Comparison of ENCODE assay signal across 21 cellular contexts in the genomic region with DNA sequence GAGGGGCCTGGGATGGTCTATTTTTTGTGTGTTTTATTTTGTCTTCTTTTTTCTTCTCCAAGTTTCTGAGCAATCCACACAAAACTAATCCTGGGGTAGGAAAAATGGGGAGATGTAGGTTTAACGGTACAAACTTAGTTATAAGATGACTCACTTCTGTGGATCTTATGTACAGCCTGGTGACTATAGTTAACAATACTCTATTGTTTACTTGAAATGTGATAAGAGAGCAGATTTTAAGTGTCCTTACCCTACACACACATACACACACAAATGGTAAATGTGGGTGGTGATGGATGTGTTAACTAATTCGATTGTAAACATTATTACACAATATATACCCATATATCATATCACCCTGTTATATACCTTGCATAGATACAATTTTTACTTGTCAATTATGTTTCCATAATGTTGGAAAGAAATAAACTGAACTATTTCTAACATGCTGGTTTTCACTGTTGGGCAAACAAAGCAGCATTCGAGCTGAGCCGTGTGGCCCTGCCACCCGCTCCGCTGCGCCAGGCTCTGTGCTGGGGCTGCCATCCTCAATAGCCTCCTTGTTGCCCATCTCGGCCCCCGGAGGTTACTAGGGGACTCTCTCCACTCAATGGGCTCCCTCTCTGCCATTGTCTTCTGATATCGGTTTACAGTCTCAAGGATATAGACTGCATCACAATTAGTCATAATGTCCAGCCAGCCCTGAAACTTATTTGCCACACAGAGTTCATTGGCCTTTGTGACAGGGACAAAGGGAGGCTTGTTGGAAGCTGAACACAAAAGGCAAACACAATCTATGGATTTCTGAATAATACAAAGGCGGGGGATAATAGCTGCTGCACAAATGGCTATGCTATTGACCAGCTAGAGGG.
DNase-seq lines count a peak whose midpoint lies in the region; ATAC-seq, FAIRE-seq and TF ChIP-seq lines count a peak whose summit lies in the region.
"Had no signal": no experiment of that assay in that cellular context is flagged by ENCODE, and none has a peak within 500 bp of the region (broad histone marks: within the 10 kb centered on the region; RNA-seq: fewer than 3 reads in every experiment).

No MANE protein-coding gene starts in this region.

- no peak overlapping the region for H4K91ac ChIP-seq in mesenchymal stem cell (ENCODE audit: low read length)

- H3K27me3 Mint-ChIP-seq in endodermal cell (ENCODE audit: insufficient read depth) (peaks cover 33% of the 10 kb centered on the region), neural progenitor cell (ENCODE audit: insufficient read depth, low read depth) (peaks cover 3% of the 10 kb centered on the region)

- H3K4me2 ChIP-seq in HepG2 (ENCODE audit: low read depth, low read length) (no peak overlapping the region), neural progenitor cell (peak overlapping the region; percentile 22), mesenchymal stem cell (ENCODE audit: low read length, poor library complexity, severe bottlenecking) (no peak overlapping the region), OCI-LY7 (ENCODE audit: low read length) (no peak overlapping the region)

- no peak overlapping the region for H3K9ac ChIP-seq in HepG2 (ENCODE audit: insufficient read depth, low read depth, low read length)
- H3K9ac ChIP-seq in endodermal cell (ENCODE audit: extremely low read depth, low read length, poor library complexity, severe bottlenecking) = no peak overlapping the region
- no peak overlapping the region for H3K9ac ChIP-seq in neural progenitor cell
- H3K9ac ChIP-seq in mesenchymal stem cell (ENCODE audit: low read length) = no peak overlapping the region

- H3K79me2 ChIP-seq in HepG2 (ENCODE audit: insufficient read depth, low read length) (no peaks in the 10 kb centered on the region), neural progenitor cell (ENCODE audit: low read depth) (no peaks in the 10 kb centered on the region), OCI-LY7 (ENCODE audit: insufficient read depth, low read depth, low read length) (no peaks in the 10 kb centered on the region)

- no peaks in the 10 kb centered on the region for H3F3A ChIP-seq in neural progenitor cell (ENCODE audit: low read depth)

- 46% methylated on average over 11 of the region's 11 CpGs for WGBS in HepG2 (ENCODE audit: low lambda C conversion rate)
- WGBS in right lobe of liver (ENCODE audit: insufficient coverage, low coverage, low lambda C conversion rate, missing lambda C conversion rate) = 90% methylated on average over 9 of the region's 11 CpGs
- WGBS in endodermal cell (ENCODE audit: insufficient coverage in 1 of 2, insufficient read length in 1 of 2), 2 experiments = 91 to 92% methylated on average over 9 to 10 of the region's 11 CpGs
- WGBS in mesenchymal stem cell = 98% methylated on average over 8 of the region's 11 CpGs

- H3K14ac ChIP-seq in mesenchymal stem cell (ENCODE audit: low read length in 2 of 2) = no peak overlapping the region

- FAIRE-seq in HepG2 (lab: Jason Lieb, UNC) = no peak
- FAIRE-seq: islet of Langerhans had no signal

- H3K4me3 ChIP-seq in HepG2 (replicated peaks in 1 of 3; ENCODE audit: insufficient read depth in 1 of 3, low read depth in 2 of 3, low read length in 3 of 3) = no peak overlapping the region
- no peak overlapping the region for H3K4me3 ChIP-seq in right lobe of liver
- H3K4me3 ChIP-seq in endodermal cell (ENCODE audit: low read length) = no peak overlapping the region
- H3K4me3 ChIP-seq in neural progenitor cell = no peak overlapping the region
- H3K4me3 ChIP-seq in mesenchymal stem cell (ENCODE audit: insufficient read depth in 1 of 2, low read depth in 1 of 2, low read length in 2 of 2) = no peak overlapping the region
- no peak overlapping the region for H3K4me3 ChIP-seq in OCI-LY7 (ENCODE audit: low read depth, low read length, poor library complexity, severe bottlenecking)
- H3K4me3 ChIP-seq: lung, prostate gland, spleen, uterus had no signal

- H2BK15ac ChIP-seq in mesenchymal stem cell (ENCODE audit: low read depth, poor library complexity, severe bottlenecking) = no peak overlapping the region

- H4K8ac ChIP-seq in mesenchymal stem cell (ENCODE audit: low read length) = no peak overlapping the region

- ATAC-seq in HepG2 = no peak
- ATAC-seq in right lobe of liver = no peak
- ATAC-seq: T-helper 17 cell had no signal

- no peak for TF ChIP-seq RAD21 in HepG2 (CRISPR knock-in tag; IDR thresholded peaks at IDR 0.05)

- no peak overlapping the region for H2BK5ac ChIP-seq in mesenchymal stem cell (ENCODE audit: low read depth, low read length, poor library complexity, severe bottlenecking)

- no peak overlapping the region for H3K4ac ChIP-seq in mesenchymal stem cell (ENCODE audit: low read depth in 1 of 2, low read length in 2 of 2)

- H3K36me3 Mint-ChIP-seq in endodermal cell (ENCODE audit: low read depth) (no peaks in the 10 kb centered on the region), neural progenitor cell (no peaks in the 10 kb centered on the region)

- no peaks in the 10 kb centered on the region for H3K4me1 Mint-ChIP-seq in endodermal cell
- H3K4me1 Mint-ChIP-seq in neural progenitor cell = peaks cover 2% of the 10 kb centered on the region
- H3K4me1 Mint-ChIP-seq: T-helper 17 cell had no signal

- TF ChIP-seq CTCF in HepG2 (CRISPR knock-in tag; IDR thresholded peaks at IDR 0.05) (no peak), right lobe of liver (IDR thresholded peaks at IDR 0.05) (no peak), endodermal cell (conservative IDR thresholded peaks at IDR 0.05) (no peak), neural progenitor cell (IDR thresholded peaks at IDR 0.05) (no peak), OCI-LY7 (conservative IDR thresholded peaks at IDR 0.05; ENCODE audit: low read length) (no peak)

- in situ Hi-C loops in HepG2 (cut with HindIII; ENCODE audit: extremely low pct_ligation_motif_present, low pct_unique_long_range_greater_than_20kb) = no loop called here

- H2BK12ac ChIP-seq in mesenchymal stem cell (ENCODE audit: low read length in 2 of 2) = no peak overlapping the region

- intact Hi-C loops in HepG2 (cut with micrococcal nuclease; ENCODE audit: unreplicated experiment) = no loop called here
- intact Hi-C loops in right lobe of liver (cut with DNase I) = no loop called here
- intact Hi-C loops in OCI-LY7 (cut with micrococcal nuclease; ENCODE audit: unreplicated experiment) = no loop called here

- no peaks in the 10 kb centered on the region for H3K36me3 ChIP-seq in HepG2 (replicated peaks in 1 of 2; ENCODE audit: control insufficient read depth in 1 of 2, insufficient read depth in 2 of 2, low read length in 2 of 2)
- H3K36me3 ChIP-seq in right lobe of liver = no peaks in the 10 kb centered on the region
- no peaks in the 10 kb centered on the region for H3K36me3 ChIP-seq in endodermal cell (ENCODE audit: control insufficient read depth, insufficient read depth, low read length)
- no peaks in the 10 kb centered on the region for H3K36me3 ChIP-seq in neural progenitor cell
- no peaks in the 10 kb centered on the region for H3K36me3 ChIP-seq in mesenchymal stem cell (ENCODE audit: control insufficient read depth in 1 of 2, insufficient read depth in 2 of 2, low read depth in 1 of 2, low read length in 2 of 2)
- no peaks in the 10 kb centered on the region for H3K36me3 ChIP-seq in OCI-LY7 (ENCODE audit: insufficient read depth, low read length)
- H3K36me3 ChIP-seq: prostate gland, spleen, uterus, WERI-Rb-1 had no signal

- CTCF ChIA-PET in HepG2 (lab: Yijun Ruan, JAX; ENCODE audit: low intra/inter-chr PET ratio, low total read pairs) = no interaction called here
- CTCF ChIA-PET in OCI-LY7 (lab: Charles Lee; ENCODE audit: unreplicated experiment) = no interaction called here

- BruUV-seq in HepG2 (replicated peaks; lab: Mats Ljungman, UMichigan) (no TSS peak), OCI-LY7 (replicated peaks; lab: Mats Ljungman, UMichigan) (no TSS peak)

- H3K79me1 ChIP-seq in mesenchymal stem cell (replicated peaks; ENCODE audit: low read length, poor library complexity, severe bottlenecking) = no peaks in the 10 kb centered on the region

- no peaks in the 10 kb centered on the region for H3K27me3 ChIP-seq in HepG2 (ENCODE audit: control insufficient read depth in 1 of 2, insufficient read depth in 2 of 2, low read length in 2 of 2)
- no peaks in the 10 kb centered on the region for H3K27me3 ChIP-seq in right lobe of liver
- H3K27me3 ChIP-seq in endodermal cell (ENCODE audit: control insufficient read depth, insufficient read depth, low read length, poor library complexity, severe bottlenecking) = peaks cover 39% of the 10 kb centered on the region
- no peaks in the 10 kb centered on the region for H3K27me3 ChIP-seq in neural progenitor cell
- no peaks in the 10 kb centered on the region for H3K27me3 ChIP-seq in mesenchymal stem cell (ENCODE audit: control insufficient read depth in 1 of 2, insufficient read depth in 1 of 2, low read length in 2 of 2)
- H3K27me3 ChIP-seq: uterus had no signal

- DNase-seq in HepG2 (ENCODE audit: low spot score) (no peak), right lobe of liver (no peak), endodermal cell (no peak), neural progenitor cell (ENCODE audit: low spot score) (peak; percentile 59), mesenchymal stem cell (no peak), NCI-H1436 (lab: John Stamatoyannopoulos, UW) (no peak), OCI-LY7 (ENCODE audit: low spot score) (no peak), activated gamma-delta T cell (lab: John Stamatoyannopoulos, UW) (no peak)
- DNase-seq: activated naive CD4-positive, alpha-beta T cell treated with Interleukin-2 at 50 U/mL for 16 hours; aorta; NCI-H2029 treated with DMSO at 0.1 percent for 48 hours; SIG-M5; spleen; stimulated activated CD4-positive, alpha-beta T cell treated with anti-CD3 and anti-CD28 coated beads, Interleukin-4, amount 100 ng/mL, for 4 hours; T-helper 17 cell; uterus; WERI-Rb-1 had no signal

- no peaks in the 10 kb centered on the region for H3K9me3 ChIP-seq in HepG2 (ENCODE audit: low read length)
- no peaks in the 10 kb centered on the region for H3K9me3 ChIP-seq in right lobe of liver
- H3K9me3 ChIP-seq in endodermal cell (ENCODE audit: control insufficient read depth, low read length) = no peaks in the 10 kb centered on the region
- H3K9me3 ChIP-seq in neural progenitor cell (ENCODE audit: low read depth) = no peaks in the 10 kb centered on the region
- no peaks in the 10 kb centered on the region for H3K9me3 ChIP-seq in mesenchymal stem cell (ENCODE audit: control insufficient read depth, low read length)
- no peaks in the 10 kb centered on the region for H3K9me3 ChIP-seq in OCI-LY7 (ENCODE audit: low read length)
- H3K9me3 ChIP-seq: prostate gland, spleen, uterus had no signal

- H3K27ac Mint-ChIP-seq in endodermal cell = no peak overlapping the region
- no peak overlapping the region for H3K27ac Mint-ChIP-seq in neural progenitor cell
- H3K27ac Mint-ChIP-seq: T-helper 17 cell had no signal

- TF ChIP-seq EP300 in HepG2 (IDR thresholded peaks at IDR 0.05; ENCODE audit: low read depth in 2 of 2, low read length in 2 of 2) (no peak), HepG2 (CRISPR knock-in tag; IDR thresholded peaks at IDR 0.05; ENCODE audit: borderline replicate concordance) (no peak)

- no peak overlapping the region for H2BK120ac ChIP-seq in mesenchymal stem cell (ENCODE audit: low read depth, low read length)

- H2AK5ac ChIP-seq in mesenchymal stem cell (ENCODE audit: low read length, severe bottlenecking) = no peak overlapping the region

- H3K27ac ChIP-seq in HepG2 (ENCODE audit: extremely low read length, insufficient read depth, low read length) (no peak overlapping the region), right lobe of liver (no peak overlapping the region), endodermal cell (ENCODE audit: low read depth, low read length) (peak overlapping the region; percentile 65), neural progenitor cell (no peak overlapping the region), mesenchymal stem cell (ENCODE audit: low read length, poor library complexity, severe bottlenecking) (no peak overlapping the region), OCI-LY7 (ENCODE audit: low read depth, low read length, poor library complexity, severe bottlenecking) (no peak overlapping the region)
- H3K27ac ChIP-seq: C4-2B, prostate gland, spleen, uterus, WERI-Rb-1 had no signal

- H3K4me3 Mint-ChIP-seq in endodermal cell = no peak overlapping the region
- no peak overlapping the region for H3K4me3 Mint-ChIP-seq in neural progenitor cell
- H3K4me3 Mint-ChIP-seq: T-helper 17 cell had no signal

- H3K23ac ChIP-seq in mesenchymal stem cell (ENCODE audit: low read length in 2 of 2) = no peak overlapping the region

- H3K4me1 ChIP-seq in HepG2 (ENCODE audit: insufficient read depth, low read length) (no peaks in the 10 kb centered on the region), right lobe of liver (no peaks in the 10 kb centered on the region), endodermal cell (ENCODE audit: control insufficient read depth, insufficient read depth, low read length) (no peaks in the 10 kb centered on the region), neural progenitor cell (peaks cover 11% of the 10 kb centered on the region), mesenchymal stem cell (ENCODE audit: control insufficient read depth, insufficient read depth, low read depth, low read length) (peaks cover 2% of the 10 kb centered on the region), OCI-LY7 (ENCODE audit: insufficient read depth, low read length, poor library complexity, severe bottlenecking) (no peaks in the 10 kb centered on the region)
- H3K4me1 ChIP-seq: prostate gland, spleen, uterus had no signal

- H3K18ac ChIP-seq in mesenchymal stem cell (ENCODE audit: low read depth in 1 of 2, low read length in 2 of 2) = no peak overlapping the region

- H3K9me3 Mint-ChIP-seq in endodermal cell (no peaks in the 10 kb centered on the region), neural progenitor cell (no peaks in the 10 kb centered on the region)

- TF ChIP-seq POLR2A in HepG2 (IDR thresholded peaks at IDR 0.05; ENCODE audit: insufficient read depth in 1 of 2, low read depth in 2 of 2, low read length in 2 of 2) = no peak
- no peak for TF ChIP-seq POLR2A in right lobe of liver (IDR thresholded peaks at IDR 0.05)

- no peaks in the 10 kb centered on the region for H3K9me2 ChIP-seq in OCI-LY7 (ENCODE audit: insufficient read depth, low read length)

- POLR2A ChIA-PET in HepG2 (lab: Yijun Ruan, JAX) (no interaction called here), OCI-LY7 (lab: Charles Lee) (interaction anchor here (0.6 kb wide), 1 partner anchor 930 kb away, joined by 3 read pairs; no protein-coding TSS in a partner anchor)

- H4K20me1 ChIP-seq in HepG2 (ENCODE audit: insufficient read depth, low read length) = no peaks in the 10 kb centered on the region
- no peaks in the 10 kb centered on the region for H4K20me1 ChIP-seq in neural progenitor cell (ENCODE audit: low read depth)
- no peaks in the 10 kb centered on the region for H4K20me1 ChIP-seq in OCI-LY7 (ENCODE audit: insufficient read depth, low read length)

- H2AFZ ChIP-seq in HepG2 (ENCODE audit: low read length) (no peak overlapping the region), neural progenitor cell (replicated peaks) (no peak overlapping the region), mesenchymal stem cell (ENCODE audit: low read depth, low read length) (no peak overlapping the region), OCI-LY7 (ENCODE audit: low read length) (no peak overlapping the region)
